Comparison of ENCODE assay signal across 13 cellular contexts in genomic region chr2:105821428-105822125, GRCh38.
A peak's percentile ranks its signal among the peaks of the same experiment; 100 is the strongest.
DNase-seq lines count a peak whose midpoint lies in the region; ATAC-seq and TF ChIP-seq lines count a peak whose summit lies in the region.
"Had no signal": no experiment of that assay in that cellular context is flagged by ENCODE, and none has a peak within 500 bp of the region (broad histone marks: within the 10 kb centered on the region; RNA-seq: fewer than 3 reads in every experiment).

No MANE protein-coding gene starts in this region.

- ATAC-seq in GM21825 (IDR thresholded peaks at IDR 0.05; ENCODE audit: unreplicated experiment) (peak; percentile 27), GM19467 (IDR thresholded peaks at IDR 0.05; ENCODE audit: unreplicated experiment) (no peak), foreskin keratinocyte (no peak)

- peaks cover 25 to 76% (median 59%) of the 10 kb centered on the region in 11 experiments; a peak in 19 of 22 replicates for H4K20me1 ChIP-seq in BLaER1 treated with 17β-estradiol and CSF1 and Interleukin-3, amounts not matched to agents 10 nM and 100 nM

- peak overlapping the region in 8 of 11 experiments; percentile 3 to 54 (median 42); a peak in 12 of 22 replicates for H3K27ac ChIP-seq in BLaER1 treated with 17β-estradiol and CSF1 and Interleukin-3, amounts not matched to agents 10 nM and 100 nM
- H3K27ac ChIP-seq in foreskin keratinocyte: no peak overlapping the region

- no peak overlapping the region for H3K4me3 ChIP-seq in BLaER1 treated with 17β-estradiol and CSF1 and Interleukin-3, amounts not matched to agents 10 nM and 100 nM

- H3K9me3 ChIP-seq in BLaER1 treated with 17β-estradiol and CSF1 and Interleukin-3, amounts not matched to agents 10 nM and 100 nM (replicated peaks in 1 of 11): peaks cover 13 to 44% (median 40%) of the 10 kb centered on the region in 11 experiments

- TF ChIP-seq CTCF in endothelial cell (IDR thresholded peaks at IDR 0.05; ENCODE audit: unreplicated experiment) (no peak), foreskin keratinocyte (conservative IDR thresholded peaks at IDR 0.05) (no peak)

- H3K4me1 Mint-ChIP-seq in endothelial cell (ENCODE audit: unreplicated experiment): no peaks in the 10 kb centered on the region

- peak overlapping the region in 5 of 11 experiments; percentile 4 to 35 (median 11); a peak in 8 of 22 replicates for H3K4me2 ChIP-seq in BLaER1 treated with 17β-estradiol and CSF1 and Interleukin-3, amounts not matched to agents 10 nM and 100 nM

- peaks cover 17% of the 10 kb centered on the region for H3K36me3 Mint-ChIP-seq in endothelial cell (ENCODE audit: low read depth, unreplicated experiment)

- H3K9me3 Mint-ChIP-seq in endothelial cell (ENCODE audit: unreplicated experiment): no peaks in the 10 kb centered on the region

- H3K9ac ChIP-seq in BLaER1 treated with 17β-estradiol and CSF1 and Interleukin-3, amounts not matched to agents 10 nM and 100 nM: peak overlapping the region in 2 of 11 experiments; percentile 11 to 15; a peak in 2 of 22 replicates

- H3K4me3 Mint-ChIP-seq in endothelial cell (ENCODE audit: unreplicated experiment): no peak overlapping the region

- no peaks in the 10 kb centered on the region for H3K27me3 ChIP-seq in BLaER1 treated with 17β-estradiol and CSF1 and Interleukin-3, amounts not matched to agents 10 nM and 100 nM
- H3K27me3 ChIP-seq in foreskin keratinocyte: no peaks in the 10 kb centered on the region

- peaks cover 74 to 96% (median 91%) of the 10 kb centered on the region in 11 experiments for H3K36me3 ChIP-seq in BLaER1 treated with 17β-estradiol and CSF1 and Interleukin-3, amounts not matched to agents 10 nM and 100 nM

- peaks cover 1% of the 10 kb centered on the region for H3K27me3 Mint-ChIP-seq in endothelial cell (ENCODE audit: unreplicated experiment)

- DNase-seq in SHP77 treated with DMSO at 0.1 percent for 48 hours (lab: John Stamatoyannopoulos, UW) (peak; percentile 40), left kidney (ENCODE audit: low read depth, low spot score) (peak; percentile 32), NCI-H82 (lab: John Stamatoyannopoulos, UW) (no peak), endothelial cell (ENCODE audit: low spot score) (no peak), foreskin keratinocyte (no peak)
- DNase-seq: activated CD4-positive, CD25-positive, alpha-beta regulatory T cell; DMS153; mammary epithelial cell; NCI-H1436; RPMI8226 had no signal

- H3K27ac Mint-ChIP-seq in endothelial cell (ENCODE audit: unreplicated experiment): no peak overlapping the region

- H3K4me1 ChIP-seq in BLaER1 treated with 17β-estradiol and CSF1 and Interleukin-3, amounts not matched to agents 10 nM and 100 nM: peaks cover 0 to 31% (median 14%) of the 10 kb centered on the region in 10 experiments; a peak in 12 of 20 replicates
- H3K4me1 ChIP-seq in foreskin keratinocyte: peaks cover 2% of the 10 kb centered on the region

Comparison
In these comparisons a context has a peak if more than half of its experiments do, and no peak if none do; other contexts are left out.
1. DNase-seq: peak in SHP77 treated with DMSO at 0.1 percent for 48 hours (single experiment) and left kidney (single experiment); none in NCI-H82 (single experiment), endothelial cell (single experiment) and foreskin keratinocyte (0 of 2).